Comparison of ENCODE assay signal across 8 cellular contexts in the genomic region with DNA sequence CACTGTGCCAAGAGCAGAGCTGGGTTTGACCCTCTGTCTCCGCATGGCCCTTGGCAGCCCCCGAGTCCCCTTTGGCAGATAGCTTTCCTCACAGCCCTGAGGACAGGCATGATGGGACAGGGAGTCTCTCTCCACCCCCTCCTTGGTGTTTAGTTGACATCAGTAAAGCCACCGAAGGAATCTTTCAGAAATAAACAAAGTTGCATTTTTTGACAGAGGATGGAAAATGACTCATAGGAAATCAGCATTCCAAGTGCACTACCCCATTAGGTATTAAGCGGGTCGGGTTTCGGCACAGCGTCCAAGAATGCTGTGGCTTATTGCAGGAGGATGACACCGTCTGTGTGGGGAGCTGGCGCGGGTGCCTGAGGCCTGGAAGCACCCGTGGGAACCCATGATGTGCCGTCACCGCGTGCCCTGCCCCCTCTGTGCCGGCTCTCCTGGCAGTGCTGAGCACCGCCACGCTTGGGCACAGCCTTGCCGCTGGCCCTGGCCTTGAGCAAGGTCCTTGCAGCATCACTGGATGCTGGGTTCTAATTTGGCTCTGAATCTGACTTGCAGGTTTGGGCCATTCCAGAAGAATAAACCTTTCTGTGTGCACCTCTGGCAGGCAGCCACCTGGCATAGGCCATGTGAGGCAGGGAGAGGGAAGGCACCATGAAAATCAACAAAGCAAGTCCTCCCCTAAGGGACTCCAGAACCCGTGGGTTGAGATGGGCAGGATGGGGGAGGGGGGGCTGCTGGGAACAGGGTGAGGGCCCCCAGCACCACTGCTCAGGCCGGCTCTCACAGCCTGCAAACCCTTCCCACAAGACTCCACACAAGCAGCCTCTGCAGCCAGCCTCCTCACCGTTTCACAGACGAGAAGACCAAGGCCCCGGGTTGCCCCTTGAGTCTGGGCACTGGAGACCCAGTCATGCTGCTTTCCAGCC. TPM values are rescaled to one million over a fixed set of nuclear protein-coding genes. Genes with fewer than 3 reads are reported as not detected.
DNase-seq lines count a peak whose midpoint lies in the region; ATAC-seq, FAIRE-seq and TF ChIP-seq lines count a peak whose summit lies in the region.

No MANE protein-coding gene starts in this region.

- H3K36me3 ChIP-seq in BLaER1 treated with 17β-estradiol and CSF1 and Interleukin-3, amounts not matched to agents 10 nM and 100 nM: no peaks in the 10 kb centered on the region
- H3K36me3 ChIP-seq in Panc1 (ENCODE audit: control insufficient read depth, insufficient read depth, low read length) (no peaks in the 10 kb centered on the region), esophagus squamous epithelium (no peaks in the 10 kb centered on the region), pancreas (no peaks in the 10 kb centered on the region)

- peaks cover 20% of the 10 kb centered on the region for H3K27me3 Mint-ChIP-seq in progenitor cell of endocrine pancreas

- no peak overlapping the region for H3K27ac Mint-ChIP-seq in progenitor cell of endocrine pancreas

- H3K27ac ChIP-seq in BLaER1 treated with 17β-estradiol and CSF1 and Interleukin-3, amounts not matched to agents 10 nM and 100 nM: peak overlapping the region in 9 of 11 experiments; percentile 46 to 85 (median 68); a peak in 18 of 22 replicates
- no peak overlapping the region for H3K27ac ChIP-seq in Panc1 (ENCODE audit: low read length)
- H3K27ac ChIP-seq in esophagus squamous epithelium: peak overlapping the region; percentile 12 to 69 (median 30)
- peak overlapping the region in 1 of 4 donors; percentile 50 for H3K27ac ChIP-seq in pancreas

- CTCF ChIA-PET in Panc1 (lab: Charles Lee): no interaction called here

- in situ Hi-C loops in Panc1 (cut with HindIII; ENCODE audit: low pct_unique_long_range_greater_than_20kb, low sequenced_read_pairs): no loop called here

- no peak overlapping the region for H3K4me3 Mint-ChIP-seq in progenitor cell of endocrine pancreas (ENCODE audit: low read depth)

- H3K4me3 ChIP-seq in BLaER1 treated with 17β-estradiol and CSF1 and Interleukin-3, amounts not matched to agents 10 nM and 100 nM: no peak overlapping the region
- H3K4me3 ChIP-seq in Panc1 (ENCODE audit: low read depth in 2 of 2, low read length in 2 of 2) (no peak overlapping the region), esophagus squamous epithelium (no peak overlapping the region), pancreas (no peak overlapping the region)

- H3K36me3 Mint-ChIP-seq in progenitor cell of endocrine pancreas (ENCODE audit: insufficient read depth): no peaks in the 10 kb centered on the region

- TF ChIP-seq CTCF in Panc1 (IDR thresholded peaks at IDR 0.05) (no peak), esophagus squamous epithelium (IDR thresholded peaks at IDR 0.05) (no peak), pancreas (IDR thresholded peaks at IDR 0.05) (no peak), progenitor cell of endocrine pancreas (IDR thresholded peaks at IDR 0.05; ENCODE audit: unreplicated experiment) (no peak)

- ATAC-seq in Panc1 (peak; percentile 94), pancreas (peak; percentile 53 to 79 (median 76))

- H3K9me3 Mint-ChIP-seq in progenitor cell of endocrine pancreas (ENCODE audit: low read depth): no peaks in the 10 kb centered on the region

- H3K9me3 ChIP-seq in BLaER1 treated with 17β-estradiol and CSF1 and Interleukin-3, amounts not matched to agents 10 nM and 100 nM (replicated peaks in 1 of 11): peaks cover 0 to 13% (median 0%) of the 10 kb centered on the region in 11 experiments; a peak in 4 of 22 replicates
- H3K9me3 ChIP-seq in Panc1 (ENCODE audit: control insufficient read depth, insufficient read depth, low read depth, low read length) (no peaks in the 10 kb centered on the region), esophagus squamous epithelium (no peaks in the 10 kb centered on the region), pancreas (no peaks in the 10 kb centered on the region)

- 35 to 39% methylated on average over 9 to 13 of the region's 23 CpGs for WGBS in esophagus squamous epithelium, 2 donors
- 50 to 60% methylated on average over 23 of the region's 23 CpGs for WGBS in pancreas, 2 donors

- POLR2A ChIA-PET in Panc1 (lab: Charles Lee): no interaction called here

- H3K4me1 ChIP-seq in BLaER1 treated with 17β-estradiol and CSF1 and Interleukin-3, amounts not matched to agents 10 nM and 100 nM: peaks cover 23 to 44% (median 33%) of the 10 kb centered on the region in 10 experiments
- no peaks in the 10 kb centered on the region; the same call in 1 of the 2 replicates for H3K4me1 ChIP-seq in Panc1 (ENCODE audit: control insufficient read depth, insufficient read depth, low read length)
- H3K4me1 ChIP-seq in esophagus squamous epithelium: peaks cover 10 to 20% (median 14%) of the 10 kb centered on the region in 3 donors
- H3K4me1 ChIP-seq in pancreas: no peaks in the 10 kb centered on the region

- no peaks in the 10 kb centered on the region for H3K4me1 Mint-ChIP-seq in progenitor cell of endocrine pancreas (ENCODE audit: low read depth)

- peak overlapping the region in 5 of 11 experiments; percentile 33 to 66 (median 42); a peak in 7 of 22 replicates for H3K9ac ChIP-seq in BLaER1 treated with 17β-estradiol and CSF1 and Interleukin-3, amounts not matched to agents 10 nM and 100 nM

- H3K27me3 ChIP-seq in BLaER1 treated with 17β-estradiol and CSF1 and Interleukin-3, amounts not matched to agents 10 nM and 100 nM: no peaks in the 10 kb centered on the region
- H3K27me3 ChIP-seq in Panc1 (ENCODE audit: control insufficient read depth, insufficient read depth, low read length) (no peaks in the 10 kb centered on the region), esophagus squamous epithelium (no peaks in the 10 kb centered on the region), pancreas (no peaks in the 10 kb centered on the region)

- no peak for TF ChIP-seq POLR2A in esophagus squamous epithelium (IDR thresholded peaks at IDR 0.05)

- BruUV-seq in Panc1 (replicated peaks; lab: Mats Ljungman, UMichigan): no TSS peak

- H3K4me2 ChIP-seq in BLaER1 treated with 17β-estradiol and CSF1 and Interleukin-3, amounts not matched to agents 10 nM and 100 nM: peak overlapping the region; percentile 29 to 83 (median 68)

- no peak for FAIRE-seq in pancreas (lab: Jason Lieb, UNC)

- intact Hi-C loops in Panc1 (cut with micrococcal nuclease; ENCODE audit: unreplicated experiment) (no loop called here), esophagus squamous epithelium (cut with DNase I) (no loop called here), pancreas (cut with DNase I) (no loop called here)

- DNase-seq in Panc1 (ENCODE audit: low read depth, low spot score) (peak; percentile 48), esophagus squamous epithelium (lab: John Stamatoyannopoulos, UW) (no peak), pancreas (peak in 5 of 6 donors; percentile 42 to 80 (median 55)), progenitor cell of endocrine pancreas (ENCODE audit: low spot score, unreplicated experiment) (no peak), MV-4-11 (lab: John Stamatoyannopoulos, UW) (no peak), NAMALWA (ENCODE audit: low spot score) (no peak)
- no peak for DNase-seq in activated T-cell treated with anti-CD3 and anti-CD28 coated beads, Interleukin-2, amount 50 U/mL, for 1 hour

- no peaks in the 10 kb centered on the region for H4K20me1 ChIP-seq in BLaER1 treated with 17β-estradiol and CSF1 and Interleukin-3, amounts not matched to agents 10 nM and 100 nM

RNA-seq across cellular contexts. Expression of gene ZNF469, which starts 50.5 kb away (rescaled TPM):
- total RNA-seq in Panc1 (2021; ENCODE audit: unreplicated experiment): 1.3 TPM
- 0.87 TPM for polyA plus RNA-seq in Panc1 (2012; ENCODE audit: insufficient read length)
- total RNA-seq in esophagus squamous epithelium: under 1 TPM; 0.26 to 0.57 (median 0.35) TPM
- 1 to 10 TPM in 1 of 6 donors, under 1 TPM in 5; 0.20 to 2.0 (median 0.39) TPM for total RNA-seq in pancreas
- under 1 TPM; 0.14 to 0.34 TPM for polyA plus RNA-seq in pancreas
- total RNA-seq in progenitor cell of endocrine pancreas: 0.05 and 0.07 TPM in 2 replicates

Comparison
In these comparisons a context has a peak if more than half of its experiments do, and no peak if none do; other contexts are left out.
1. DNase-seq: peak in Panc1 (single experiment) and pancreas (5 of 6); none in esophagus squamous epithelium (single experiment), progenitor cell of endocrine pancreas (single experiment), activated T-cell treated with anti-CD3 and anti-CD28 coated beads, Interleukin-2, amount 50 U/mL, for 1 hour (single experiment), MV-4-11 (single experiment) and NAMALWA (single experiment).